22 cellular contexts compared by ENCODE assay signal in genomic region chr3:83189634-83190033, GRCh38.
DNase-seq lines count a peak whose midpoint lies in the region; ATAC-seq lines count a peak whose summit lies in the region.
"Had no signal": no experiment of that assay in that cellular context is flagged by ENCODE, and none has a peak within 500 bp of the region (broad histone marks: within the 10 kb centered on the region; RNA-seq: fewer than 3 reads in every experiment).

No MANE protein-coding gene starts in this region.

- DNase-seq in NCI-H1105 treated with DMSO at 0.1 percent for 48 hours (lab: John Stamatoyannopoulos, UW) = peak; percentile 17
- DNase-seq in NCI-H1105 (lab: John Stamatoyannopoulos, UW) = no peak
- peak; percentile 13 for DNase-seq in A172 (ENCODE audit: low spot score)
- DNase-seq in NCI-H69 (lab: John Stamatoyannopoulos, UW) = peak; percentile 8
- DNase-seq in RPMI8226 = peak; percentile 15
- DNase-seq in globus pallidus (ENCODE audit: low spot score) = no peak
- DNase-seq: 8988T; Calu3; CD8-positive, alpha-beta memory T cell; DMS153; EL; GF-D8; IMR-90; NCI-H1436; NCI-H187 treated with DMSO at 0.1 percent for 48 hours; NCI-H2171 treated with DMSO at 0.1 percent for 48 hours; NCI-H446; NCI-H774; SIG-M5; SK-N-SH had no signal

- ATAC-seq in GM19324 (IDR thresholded peaks at IDR 0.05; ENCODE audit: low FRiP score, unreplicated experiment) = no peak
- ATAC-seq: HCT116 had no signal

Comparison
In these comparisons a context has a peak if more than half of its experiments do, and no peak if none do; other contexts are left out.
1. DNase-seq: peak in NCI-H1105 treated with DMSO at 0.1 percent for 48 hours (single experiment), A172 (single experiment), NCI-H69 (single experiment) and RPMI8226 (single experiment); none in NCI-H1105 (single experiment) and globus pallidus (single experiment).